29 cellular contexts compared by ENCODE assay signal in the genomic region with DNA sequence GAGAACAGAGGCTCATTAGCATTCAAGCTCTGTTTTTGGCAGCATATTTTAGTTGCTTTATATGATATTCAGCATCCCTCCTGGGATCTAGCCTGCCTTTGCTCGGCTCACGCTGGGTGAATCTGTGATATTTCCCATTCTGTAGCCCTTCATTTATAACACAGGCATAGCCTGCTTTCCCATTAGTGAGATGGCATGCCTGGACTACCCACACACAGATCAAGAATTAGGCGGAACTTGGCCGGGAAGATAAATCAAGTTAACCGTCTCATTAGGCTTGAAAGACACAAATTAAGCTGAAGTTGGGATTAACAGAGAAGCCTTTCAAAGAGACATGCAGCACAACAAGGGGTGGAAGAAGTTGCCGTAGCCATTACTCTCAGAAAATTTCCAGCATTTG. TPM values are rescaled to one million over a fixed set of nuclear protein-coding genes. Genes with fewer than 3 reads are reported as not detected.
"Had no signal": no experiment of that assay in that cellular context is flagged by ENCODE, and none has a peak within 500 bp of the region (broad histone marks: within the 10 kb centered on the region; RNA-seq: fewer than 3 reads in every experiment).

No MANE protein-coding gene starts in this region.

- H3K4me3 ChIP-seq: adrenal gland, SJSA1 had no signal

- ATAC-seq: activated CD8-positive, alpha-beta T cell treated with anti-CD3 and anti-CD28 coated beads, Interleukin-2, amount 10 ng/mL, durations not matched to agents 7 days and 5 days; Panc1; SK-N-SH treated with all-trans-retinoic acid at 6 μM for 48 hours; WTC11 had no signal

- DNase-seq: activated CD4-positive, alpha-beta T cell treated with anti-CD3 and anti-CD28 coated beads for 48 hours; activated CD4-positive, alpha-beta T cell treated with anti-CD3 and anti-CD28 coated beads, Interleukin-2, amount 50 U/mL, for 4 hours; activated CD4-positive, CD25-positive, alpha-beta regulatory T cell treated with anti-CD3 and anti-CD28 coated beads, Interleukin-2, amount 50 U/mL, for 72 hours; activated CD8-positive, alpha-beta memory T cell treated with anti-CD3 and anti-CD28 coated beads, Interleukin-2, amount 50 U/mL, for 48 hours; activated CD8-positive, alpha-beta T cell treated with anti-CD3 and anti-CD28 coated beads, Interleukin-2, amount 10 ng/mL, durations not matched to agents 7 days and 5 days; activated naive CD4-positive, alpha-beta T cell treated with anti-CD3 and anti-CD28 coated beads, Interleukin-2, amount 50 U/mL, for 16 hours; activated naive CD8-positive, alpha-beta T cell treated with anti-CD3 and anti-CD28 coated beads, Interleukin-2, amount 10 ng/mL, durations not matched to agents 7 days and 5 days; activated T-cell treated with anti-CD3 and anti-CD28 coated beads, Interleukin-2, amount 50 U/mL, for 1 hour; adrenal gland; central memory CD4-positive, alpha-beta T cell; MM.1S; NCI-H1105 treated with DMSO at 0.1 percent for 48 hours; NCI-H1436 treated with DMSO at 0.1 percent for 48 hours; NCI-H187; NCI-H2081 treated with DMSO at 0.1 percent for 48 hours; NCI-H2227 treated with DMSO at 0.1 percent for 48 hours; NCI-H446 treated with DMSO at 0.1 percent for 48 hours; NCI-H524 treated with DMSO at 0.1 percent for 48 hours; NCI-H748 treated with DMSO at 0.1 percent for 48 hours; OCI-M1; Right ventricle myocardium superior; SW 1271 had no signal

- H3K36me3 ChIP-seq: adrenal gland, SJSA1 had no signal

- H3K4me1 ChIP-seq: adrenal gland, SJSA1 had no signal

- H3K9me3 ChIP-seq: adrenal gland, SJSA1 had no signal

- H3K27ac ChIP-seq: adrenal gland, RWPE1, SJSA1 had no signal

- H3K27me3 ChIP-seq: adrenal gland, SJSA1 had no signal

RNA-seq across cellular contexts. Expression of gene CLEC19A, which starts 20.0 kb away (rescaled TPM):
- total RNA-seq: activated CD8-positive, alpha-beta T cell treated with anti-CD3 and anti-CD28 coated beads, Interleukin-2, amount 10 ng/mL, durations not matched to agents 7 days and 5 days; activated naive CD8-positive, alpha-beta T cell treated with anti-CD3 and anti-CD28 coated beads, Interleukin-2, amount 10 ng/mL, durations not matched to agents 7 days and 5 days; adrenal gland; bronchial epithelial cell; Right ventricle myocardium superior; SJSA1; T-helper 1 cell treated with Interleukin-12 subunit alpha and Interleukin-12 subunit beta and Interleukin-4 antibody, amounts not matched to agents 30 ng/mL and 1 ng/mL, for 36 hours had no signal
